Comparison of ENCODE assay signal across 8 cellular contexts in genomic region chr17:66426397-66427033, GRCh38.
A peak's percentile ranks its signal among the peaks of the same experiment; 100 is the strongest.
DNase-seq lines count a peak whose midpoint lies in the region; ATAC-seq and TF ChIP-seq lines count a peak whose summit lies in the region.

No MANE protein-coding gene starts in this region.

- H3K9me3 Mint-ChIP-seq in naive thymus-derived CD4-positive, alpha-beta T cell = peaks cover 0 to 1% (median 0%) of the 10 kb centered on the region in 11 donors

- H3K27me3 Mint-ChIP-seq in naive thymus-derived CD4-positive, alpha-beta T cell = no peaks in the 10 kb centered on the region

- CTCF ChIA-PET in naive thymus-derived CD4-positive, alpha-beta T cell (lab: Charles Lee) = interaction anchor here (0.6 to 2.2 kb wide), 5 partner anchors 10 to 225 kb away, joined by 3 to 10 read pairs (median 4); no protein-coding TSS in a partner anchor

- DNase-seq in GM12865 (ENCODE audit: low read depth) (peak; percentile 71), NAMALWA (ENCODE audit: low spot score) (peak; percentile 64), COLO668 (lab: John Stamatoyannopoulos, UW; ENCODE audit: unreplicated experiment) (no peak)
- peak; percentile 24 for DNase-seq in activated effector memory CD4-positive, alpha-beta T cell treated with Interleukin-2 at 50 U/mL for 16 hours
- peak in 8 of 9 donors; percentile 31 to 74 (median 64) for DNase-seq in naive thymus-derived CD4-positive, alpha-beta T cell

- TF ChIP-seq CTCF in GM12865 (IDR thresholded peaks at IDR 0.05; ENCODE audit: insufficient read depth, low read depth, low read length, missing control alignments) = peak; percentile 36

- peaks cover 54 to 81% (median 72%) of the 10 kb centered on the region in 7 donors for H3K4me1 Mint-ChIP-seq in naive thymus-derived CD4-positive, alpha-beta T cell

- peak overlapping the region; percentile 30 for H3K27ac ChIP-seq in naive thymus-derived CD4-positive, alpha-beta T cell (ENCODE audit: low read depth, low read length)

- H3K27me3 ChIP-seq in naive thymus-derived CD4-positive, alpha-beta T cell (ENCODE audit: control insufficient read depth in 2 of 2, insufficient read depth in 2 of 2, low read length in 2 of 2) = no peaks in the 10 kb centered on the region

- peaks cover 0 to 15% (median 0%) of the 10 kb centered on the region in 5 donors for H3K36me3 Mint-ChIP-seq in naive thymus-derived CD4-positive, alpha-beta T cell

- peak overlapping the region; percentile 56 to 91 (median 79) for H3K27ac Mint-ChIP-seq in naive thymus-derived CD4-positive, alpha-beta T cell

- POLR2A ChIA-PET in naive thymus-derived CD4-positive, alpha-beta T cell (lab: Charles Lee) = interaction anchor here (0.7 to 1.1 kb wide), 2 partner anchors 176 to 226 kb away, joined by 3 to 4 read pairs; no protein-coding TSS in a partner anchor

- peak overlapping the region in 9 of 10 donors; percentile 4 to 68 (median 47) for H3K4me3 Mint-ChIP-seq in naive thymus-derived CD4-positive, alpha-beta T cell

- H3K4me3 ChIP-seq in GM12865 (ENCODE audit: low read depth, low read length) = no peak overlapping the region
- no peak overlapping the region for H3K4me3 ChIP-seq in naive thymus-derived CD4-positive, alpha-beta T cell (ENCODE audit: low read length)

- H3K36me3 ChIP-seq in naive thymus-derived CD4-positive, alpha-beta T cell (ENCODE audit: control insufficient read depth in 2 of 3, insufficient read depth in 3 of 3, low read length in 3 of 3) = no peaks in the 10 kb centered on the region

- H3K4me1 ChIP-seq in naive thymus-derived CD4-positive, alpha-beta T cell (ENCODE audit: control insufficient read depth in 2 of 2, insufficient read depth in 2 of 2, low read length in 2 of 2) = peaks cover 0 to 28% of the 10 kb centered on the region in 2 donors

- ATAC-seq in naive thymus-derived CD4-positive, alpha-beta T cell = peak; percentile 94
- ATAC-seq in HG03457 (IDR thresholded peaks at IDR 0.05; ENCODE audit: unreplicated experiment) = no peak
- ATAC-seq in HG03159 (IDR thresholded peaks at IDR 0.05; ENCODE audit: unreplicated experiment) = no peak
- ATAC-seq in HG02852 (IDR thresholded peaks at IDR 0.05; ENCODE audit: unreplicated experiment) = no peak

- intact Hi-C loops in naive thymus-derived CD4-positive, alpha-beta T cell (cut with micrococcal nuclease) = loop anchor here (1.0 to 5.0 kb wide), 16 partner anchors 11 to 247 kb away; partner anchors contain the start of gene PRKCA (in 2 of the 2)

- no peaks in the 10 kb centered on the region for H3K9me3 ChIP-seq in naive thymus-derived CD4-positive, alpha-beta T cell (ENCODE audit: control insufficient read depth in 2 of 3, low read length in 3 of 3)
